In the genomic region with DNA sequence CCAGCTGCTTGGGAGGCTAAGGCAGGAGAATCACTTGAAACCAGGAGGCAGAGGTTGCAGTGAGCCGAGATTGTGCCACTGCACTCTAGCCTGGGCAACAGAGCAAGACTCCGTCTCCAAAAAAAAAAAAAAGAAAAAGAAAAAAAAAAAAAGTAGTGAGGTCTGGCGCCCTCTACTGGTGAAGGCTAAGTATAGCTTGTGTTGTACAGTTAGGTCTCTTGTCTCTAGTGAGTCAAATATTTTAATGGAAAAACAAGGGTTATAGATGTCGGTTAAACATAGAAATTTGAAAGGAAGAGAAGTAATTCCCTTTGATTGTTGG, we compare ENCODE assay signal across 7 cellular contexts. TPM values are rescaled to one million over a fixed set of nuclear protein-coding genes. Genes with fewer than 3 reads are reported as not detected.
DNase-seq lines count a peak whose midpoint lies in the region; ATAC-seq, FAIRE-seq and TF ChIP-seq lines count a peak whose summit lies in the region.
"Not testable (repeated sequence)": the region's sequence is repeated elsewhere in the genome, so short reads cannot be mapped to it uniquely, and the experiment has no call there.

No MANE protein-coding gene starts in this region.

- peaks cover 25% of the 10 kb centered on the region for H4K20me1 ChIP-seq in OCI-LY7 (ENCODE audit: insufficient read depth, low read length)

- not testable (repeated sequence) for H3K9me3 ChIP-seq in OCI-LY7 (ENCODE audit: low read length); colonic mucosa; ovary

- H3K27me3 Mint-ChIP-seq in activated CD8-positive, alpha-beta T cell treated with anti-CD3 and anti-CD28 coated beads, Interleukin-2, amount 10 ng/mL, durations not matched to agents 7 days and 5 days (ENCODE audit: low read depth) = not testable (repeated sequence)

- not testable (repeated sequence) for H3K36me3 ChIP-seq in OCI-LY7 (ENCODE audit: insufficient read depth, low read length); colonic mucosa; ovary

- CTCF ChIA-PET in OCI-LY7 (lab: Charles Lee; ENCODE audit: unreplicated experiment) = not testable (repeated sequence)
- CTCF ChIA-PET in activated CD8-positive, alpha-beta T cell treated with anti-CD3 and anti-CD28 coated beads, Interleukin-2, amount 10 ng/mL, durations not matched to agents 7 days and 5 days (lab: Charles Lee) = interaction anchor here (0.7 to 3.0 kb wide), 28 partner anchors 10 to 570 kb away, joined by 3 to 32 read pairs (median 5); a partner anchor contains a TSS

- H3K4me2 ChIP-seq in OCI-LY7 (ENCODE audit: low read length) = not testable (repeated sequence)

- intact Hi-C loops in OCI-LY7 (cut with micrococcal nuclease; ENCODE audit: unreplicated experiment) (loop anchor here (2.0 to 10.0 kb wide), 2 partner anchors 30 to 190 kb away; a partner anchor contains a TSS), colonic mucosa (cut with DNase I) (loop anchor here (10.0 kb wide), 2 partner anchors 240 to 460 kb away; no protein-coding TSS in a partner anchor), ovary (cut with DNase I) (loop anchor here in 2 of 4 donors (10.0 kb wide), 1 partner anchor 460 kb away; no protein-coding TSS in a partner anchor)

- POLR2A ChIA-PET in OCI-LY7 (lab: Charles Lee) = interaction anchor here (0.6 to 1.0 kb wide), 2 partner anchors 30 to 461 kb away, joined by 3 to 6 read pairs; a partner anchor contains a TSS
- POLR2A ChIA-PET in activated CD8-positive, alpha-beta T cell treated with anti-CD3 and anti-CD28 coated beads, Interleukin-2, amount 10 ng/mL, durations not matched to agents 7 days and 5 days (lab: Charles Lee) = interaction anchor here (0.7 to 0.8 kb wide), 3 partner anchors 20 to 31 kb away, joined by 3 to 7 read pairs (median 3); a partner anchor contains a TSS

- peak; percentile 90 for FAIRE-seq in G401.6 (lab: Jason Lieb, UNC)

- not testable (repeated sequence) for H3K27ac Mint-ChIP-seq in activated CD8-positive, alpha-beta T cell treated with anti-CD3 and anti-CD28 coated beads, Interleukin-2, amount 10 ng/mL, durations not matched to agents 7 days and 5 days

- H3K79me2 ChIP-seq in OCI-LY7 (ENCODE audit: insufficient read depth, low read depth, low read length) = peaks cover 93% of the 10 kb centered on the region

- peak; percentile 37 for DNase-seq in LoVo (ENCODE audit: low spot score)
- DNase-seq in OCI-LY7 (ENCODE audit: low spot score) = peak; percentile 61
- DNase-seq in activated CD8-positive, alpha-beta T cell treated with anti-CD3 and anti-CD28 coated beads, Interleukin-2, amount 10 ng/mL, durations not matched to agents 7 days and 5 days = peak; percentile 46
- not testable (repeated sequence) for DNase-seq in colonic mucosa, ovary
- DNase-seq in hepatic stellate cell (ENCODE audit: low spot score) = peak; percentile 19

- WGBS in ovary, 3 donors = 2 to 7% (median 5%) methylated on average over 4 of the region's 4 CpGs

- H3K9me2 ChIP-seq in OCI-LY7 (ENCODE audit: insufficient read depth, low read length) = not testable (repeated sequence)

- H3K4me1 ChIP-seq in OCI-LY7 (ENCODE audit: insufficient read depth, low read length, poor library complexity, severe bottlenecking) = peaks cover 18% of the 10 kb centered on the region
- H3K4me1 ChIP-seq in colonic mucosa; ovary (ENCODE audit: insufficient read depth): not testable (repeated sequence)

- not testable (repeated sequence) for H3K4me3 Mint-ChIP-seq in activated CD8-positive, alpha-beta T cell treated with anti-CD3 and anti-CD28 coated beads, Interleukin-2, amount 10 ng/mL, durations not matched to agents 7 days and 5 days

- TF ChIP-seq EP300 in ovary (IDR thresholded peaks at IDR 0.05) = not testable (repeated sequence)

- TF ChIP-seq CTCF in OCI-LY7 (conservative IDR thresholded peaks at IDR 0.05; ENCODE audit: low read length) = peak; percentile 74
- TF ChIP-seq CTCF in colonic mucosa (IDR thresholded peaks at IDR 0.05) = peak; percentile 87
- TF ChIP-seq CTCF in ovary (IDR thresholded peaks at IDR 0.05) = peak; percentile 67 to 77 (median 69)

- not testable (repeated sequence) for BruUV-seq in OCI-LY7 (replicated peaks; lab: Mats Ljungman, UMichigan)

- not testable (repeated sequence) for H3K9ac ChIP-seq in colonic mucosa (ENCODE audit: low read depth in 2 of 2, low read length in 2 of 2)

- H3K27ac ChIP-seq in OCI-LY7 (ENCODE audit: low read depth, low read length, poor library complexity, severe bottlenecking); colonic mucosa; ovary: not testable (repeated sequence)

- not testable (repeated sequence) for H3K9me3 Mint-ChIP-seq in activated CD8-positive, alpha-beta T cell treated with anti-CD3 and anti-CD28 coated beads, Interleukin-2, amount 10 ng/mL, durations not matched to agents 7 days and 5 days (ENCODE audit: insufficient read depth)

- H3K36me3 Mint-ChIP-seq in activated CD8-positive, alpha-beta T cell treated with anti-CD3 and anti-CD28 coated beads, Interleukin-2, amount 10 ng/mL, durations not matched to agents 7 days and 5 days (ENCODE audit: low read depth) = not testable (repeated sequence)

- H3K4me3 ChIP-seq in OCI-LY7 (ENCODE audit: low read depth, low read length, poor library complexity, severe bottlenecking); colonic mucosa; ovary: not testable (repeated sequence)

- not testable (repeated sequence) for H3K27me3 ChIP-seq in colonic mucosa, ovary

- not testable (repeated sequence) for H2AFZ ChIP-seq in OCI-LY7 (ENCODE audit: low read length)

- TF ChIP-seq POLR2A in ovary (IDR thresholded peaks at IDR 0.05) = not testable (repeated sequence)

- ATAC-seq in activated CD8-positive, alpha-beta T cell treated with anti-CD3 and anti-CD28 coated beads, Interleukin-2, amount 10 ng/mL, durations not matched to agents 7 days and 5 days = peak; percentile 25

- H3K4me1 Mint-ChIP-seq in activated CD8-positive, alpha-beta T cell treated with anti-CD3 and anti-CD28 coated beads, Interleukin-2, amount 10 ng/mL, durations not matched to agents 7 days and 5 days (ENCODE audit: low read depth) = peaks cover 68% of the 10 kb centered on the region

RNA-seq across cellular contexts. Expression of a gene that starts 29.8 kb away (rescaled TPM):
- total RNA-seq in OCI-LY7 (2014; rRNA removed; shearing (Covaris generic)) = 32.2 and 38.0 TPM in 2 replicates
- total RNA-seq in OCI-LY7 (2022) (58.5 and 67.9 TPM in 2 replicates), colonic mucosa (10 to 100 TPM; 74.5 to 89.0 TPM), ovary (10 to 100 TPM; 50.6 to 95.1 (median 65.8) TPM)
- total RNA-seq in activated CD8-positive, alpha-beta T cell treated with anti-CD3 and anti-CD28 coated beads, Interleukin-2, amount 10 ng/mL, durations not matched to agents 7 days and 5 days = 10 to 100 TPM; 38.0 to 46.0 TPM
- 10 to 100 TPM; 14.2 to 40.1 TPM for polyA plus RNA-seq in ovary
